ENCODE assay signal across 8 cellular contexts in the genomic region with DNA sequence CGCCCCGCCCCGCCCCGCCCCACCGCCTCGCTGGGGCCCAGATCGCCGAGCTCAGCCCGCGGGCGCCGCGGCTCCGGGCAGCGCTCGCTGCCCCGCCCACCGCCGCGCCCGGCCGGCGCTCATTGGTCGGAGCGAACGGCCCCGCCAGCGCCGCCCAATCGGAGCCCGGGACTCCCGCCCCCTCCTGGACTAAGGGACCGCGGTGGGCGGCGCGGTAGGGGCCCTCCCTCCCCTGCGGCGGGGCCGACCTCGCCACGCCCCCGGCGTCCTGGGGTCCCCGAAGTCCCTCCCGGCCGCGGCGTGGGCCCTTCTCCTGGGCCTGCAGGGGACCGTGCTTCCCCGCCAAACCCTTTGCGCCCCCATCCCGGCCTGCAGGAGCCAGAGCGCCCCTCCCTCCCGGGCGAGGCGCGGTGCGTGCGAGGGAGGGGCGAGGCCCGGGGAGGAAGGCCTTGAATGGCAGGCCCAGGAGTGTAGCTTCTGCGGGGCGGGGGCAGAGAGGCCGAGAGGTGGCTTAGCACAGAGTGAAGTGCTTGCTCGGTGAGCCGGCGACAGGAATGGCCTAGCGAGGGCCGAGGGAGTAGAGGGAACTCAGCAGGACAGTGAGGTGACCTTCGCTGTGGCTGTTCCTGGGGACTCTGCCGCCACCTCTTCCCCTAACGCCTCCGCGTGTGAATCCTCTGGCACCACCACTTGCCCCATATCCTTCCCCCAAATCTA. TPM values are rescaled to one million over a fixed set of nuclear protein-coding genes. Genes with fewer than 3 reads are reported as not detected.
DNase-seq lines count a peak whose midpoint lies in the region; ATAC-seq and TF ChIP-seq lines count a peak whose summit lies in the region.

TSS of gene CAMKK1 (minus strand) at position 51 of the 717 bp plus-strand sequence. CDS start 7,366 bp downstream, outside the sequence.

- H3K36me3 ChIP-seq in DND-41 (ENCODE audit: insufficient read depth, low read length) = no peaks in the 10 kb centered on the region
- H3K36me3 ChIP-seq in RWPE2 (ENCODE audit: low read depth) = no peaks in the 10 kb centered on the region
- H3K36me3 ChIP-seq in stomach = no peaks in the 10 kb centered on the region

- H3K4me3 Mint-ChIP-seq in neural crest cell = peak within 1 kb of the TSS; percentile 87

- H3K36me3 Mint-ChIP-seq in neural crest cell (ENCODE audit: low read depth) = no peaks in the 10 kb centered on the region

- WGBS in stomach, 5 donors = 3 to 14% (median 6%) methylated on average over 18 to 70 of the region's 75 CpGs

- no peak for TF ChIP-seq EP300 in stomach (IDR thresholded peaks at IDR 0.05)

- H4K20me1 ChIP-seq in DND-41 (ENCODE audit: insufficient read depth, low read length) = peaks cover 11% of the 10 kb centered on the region

- no peaks in the 10 kb centered on the region for H3K9me3 Mint-ChIP-seq in neural crest cell

- H3K4me2 ChIP-seq in DND-41 (ENCODE audit: insufficient read depth, low read length) = peak within 1 kb of the TSS; percentile 98

- peaks cover 25% of the 10 kb centered on the region for H3K27me3 Mint-ChIP-seq in neural crest cell (ENCODE audit: low read depth)

- H3K79me2 ChIP-seq in DND-41 (ENCODE audit: insufficient read depth, low read length) = no peaks in the 10 kb centered on the region

- peak; percentile 90 for DNase-seq in DND-41
- peak; percentile 71 for DNase-seq in Jurkat, Clone E6-1 (ENCODE audit: low read depth, low spot score)
- peak; percentile 79 for DNase-seq in RWPE2 (ENCODE audit: low spot score)
- DNase-seq in activated effector memory CD4-positive, alpha-beta T cell treated with Interleukin-2 at 50 U/mL for 16 hours = peak; percentile 86
- peak; percentile 83 to 96 for DNase-seq in foreskin fibroblast
- peak; percentile 76 for DNase-seq in neural crest cell (ENCODE audit: low read depth, low spot score)
- peak; percentile 91 for DNase-seq in stomach

- TF ChIP-seq POLR2A in stomach (IDR thresholded peaks at IDR 0.05) = no peak

- peak within 1 kb of the TSS; percentile 51 to 79; a peak in 3 of 4 replicates for H3K4me3 ChIP-seq in DND-41 (ENCODE audit: low read depth in 1 of 2, low read length in 2 of 2)
- H3K4me3 ChIP-seq in Jurkat, Clone E6-1 (ENCODE audit: low read length) = peak within 1 kb of the TSS; percentile 56
- H3K4me3 ChIP-seq in RWPE2 (ENCODE audit: severe bottlenecking) = peak within 1 kb of the TSS; percentile 69
- H3K4me3 ChIP-seq in foreskin fibroblast (ENCODE audit: low read depth in 1 of 2, low read length in 2 of 2) = peak within 1 kb of the TSS; percentile 58 to 63
- peak within 1 kb of the TSS; percentile 67 to 92 (median 70) for H3K4me3 ChIP-seq in stomach

- H3K9ac ChIP-seq in DND-41 (ENCODE audit: low read depth, low read length) = peak within 1 kb of the TSS; percentile 60

- no peak for TF ChIP-seq CTCF in DND-41 (IDR thresholded peaks at IDR 0.05; ENCODE audit: borderline replicate concordance, extremely low read depth, low read length, poor library complexity, severe bottlenecking)
- TF ChIP-seq CTCF in RWPE2 (IDR thresholded peaks at IDR 0.05; ENCODE audit: poor library complexity, severe bottlenecking) = no peak
- no peak for TF ChIP-seq CTCF in foreskin fibroblast (IDR thresholded peaks at IDR 0.05; ENCODE audit: low read depth, low read length)
- TF ChIP-seq CTCF in neural crest cell (conservative IDR thresholded peaks at IDR 0.05) = no peak
- no peak for TF ChIP-seq CTCF in stomach (IDR thresholded peaks at IDR 0.05)

- H3K27me3 ChIP-seq in DND-41 (ENCODE audit: insufficient read depth, low read length, poor library complexity) (no peaks in the 10 kb centered on the region), RWPE2 (ENCODE audit: insufficient read depth, poor library complexity, severe bottlenecking) (no peaks in the 10 kb centered on the region), stomach (no peaks in the 10 kb centered on the region)

- H3K27ac Mint-ChIP-seq in neural crest cell (ENCODE audit: unreplicated experiment) = peak within 1 kb of the TSS; percentile 62

- H2AFZ ChIP-seq in DND-41 (ENCODE audit: low read depth, low read length) = peak within 1 kb of the TSS; percentile 91

- H3K9me3 ChIP-seq in DND-41 (ENCODE audit: insufficient read depth, low read length, severe bottlenecking) = no peaks in the 10 kb centered on the region
- no peaks in the 10 kb centered on the region for H3K9me3 ChIP-seq in RWPE2 (ENCODE audit: severe bottlenecking)
- H3K9me3 ChIP-seq in stomach = no peaks in the 10 kb centered on the region

- H3K4me1 ChIP-seq in DND-41 (ENCODE audit: insufficient read depth, low read length) = peaks cover 22% of the 10 kb centered on the region
- peaks cover 34% of the 10 kb centered on the region for H3K4me1 ChIP-seq in RWPE2 (ENCODE audit: insufficient read depth, poor library complexity, severe bottlenecking)
- peaks cover 66 to 76% (median 75%) of the 10 kb centered on the region in 4 donors for H3K4me1 ChIP-seq in stomach

- H3K27ac ChIP-seq in DND-41 (ENCODE audit: low read length) (peak within 1 kb of the TSS; percentile 66), RWPE2 (ENCODE audit: poor library complexity, severe bottlenecking) (peak within 1 kb of the TSS; percentile 78), stomach (peak within 1 kb of the TSS; percentile 82 to 88 (median 87))

- intact Hi-C loops in stomach (cut with DNase I; ENCODE audit: low total_unique reads) = no loop called here

- H3K4me1 Mint-ChIP-seq in neural crest cell = peaks cover 38% of the 10 kb centered on the region

- ATAC-seq in DND-41 (ENCODE audit: insufficient read depth, low read depth) (peak; percentile 86), GM21619 (IDR thresholded peaks at IDR 0.05; ENCODE audit: unreplicated experiment) (peak; percentile 84), RWPE2 (ENCODE audit: low read depth) (peak; percentile 65)

RNA-seq across cellular contexts. Expression of gene CAMKK1, which starts in this region (rescaled TPM):
- polyA plus RNA-seq in Jurkat, Clone E6-1 (2012; ENCODE audit: insufficient read depth, insufficient read length) = 6.5 TPM
- total RNA-seq in neural crest cell (4.0 and 4.5 TPM in 2 replicates), stomach (10 to 100 TPM in 1 of 5 donors, 1 to 10 TPM in 3, under 1 TPM in 1; 0.58 to 15.1 (median 6.2) TPM)
- polyA plus RNA-seq in stomach = 1 to 10 TPM; 2.1 to 6.4 (median 3.1) TPM

Comparison
In these comparisons a context has a peak if more than half of its experiments do, and no peak if none do; other contexts are left out.
1. Peak in every context shown above with its lines: DNase-seq, ATAC-seq, H3K4me3 ChIP-seq and H3K27ac ChIP-seq.